In genomic region chr10:114100848-114101741, GRCh38 we compare ENCODE assay signal across 8 cellular contexts. TPM values are rescaled to one million over a fixed set of nuclear protein-coding genes. Genes with fewer than 3 reads are reported as not detected.
DNase-seq lines count a peak whose midpoint lies in the region; ATAC-seq and TF ChIP-seq lines count a peak whose summit lies in the region.

No MANE protein-coding gene starts in this region.

- intact Hi-C loops in left colon (cut with DNase I, micrococcal nuclease), result loop anchor here in 1 of 2 donors (5.0 kb wide), 1 partner anchor 394 kb away; no protein-coding TSS in a partner anchor

- H3K4me3 Mint-ChIP-seq in brain, result peak overlapping the region; percentile 67 to 81 (median 79)
- H3K4me3 Mint-ChIP-seq in stimulated activated naive CD8-positive, alpha-beta T cell treated with anti-CD3 and anti-CD28 coated beads, Interleukin-15, amount 100 ng/mL, for 72 hours, result peak overlapping the region; percentile 78 to 87

- H3K9me3 Mint-ChIP-seq in brain, result no peaks in the 10 kb centered on the region
- H3K9me3 Mint-ChIP-seq in stimulated activated naive CD8-positive, alpha-beta T cell treated with anti-CD3 and anti-CD28 coated beads, Interleukin-15, amount 100 ng/mL, for 72 hours, result no peaks in the 10 kb centered on the region

- H3K36me3 Mint-ChIP-seq in brain, result no peaks in the 10 kb centered on the region

- peaks cover 17% of the 10 kb centered on the region for H3K4me1 Mint-ChIP-seq in brain
- peaks cover 53% of the 10 kb centered on the region for H3K4me1 Mint-ChIP-seq in stimulated activated naive CD8-positive, alpha-beta T cell treated with anti-CD3 and anti-CD28 coated beads, Interleukin-15, amount 100 ng/mL, for 72 hours

- H3K27me3 Mint-ChIP-seq in brain, result peaks cover 46% of the 10 kb centered on the region
- peaks cover 56% of the 10 kb centered on the region for H3K27me3 Mint-ChIP-seq in stimulated activated naive CD8-positive, alpha-beta T cell treated with anti-CD3 and anti-CD28 coated beads, Interleukin-15, amount 100 ng/mL, for 72 hours

- ATAC-seq in left colon, result peak; percentile 65
- peak; percentile 69 for ATAC-seq in stimulated activated naive CD8-positive, alpha-beta T cell treated with anti-CD3 and anti-CD28 coated beads, Interleukin-15, amount 100 ng/mL, for 72 hours
- ATAC-seq in GM18868 (IDR thresholded peaks at IDR 0.05; ENCODE audit: unreplicated experiment), result no peak
- ATAC-seq in GM21381 (IDR thresholded peaks at IDR 0.05; ENCODE audit: unreplicated experiment), result no peak

- no peak for TF ChIP-seq CTCF in brain (conservative IDR thresholded peaks at IDR 0.05)

- DNase-seq in CD1c-positive myeloid dendritic cell (ENCODE audit: extremely low spot score), result peak; percentile 23
- DNase-seq in Kasumi-1 (lab: John Stamatoyannopoulos, UW), result peak; percentile 43 to 50
- DNase-seq in left colon, result peak; percentile 26 to 38
- no peak for DNase-seq in stimulated activated naive CD8-positive, alpha-beta T cell treated with anti-CD3 and anti-CD28 coated beads, Interleukin-15, amount 100 ng/mL, for 72 hours
- no peak for DNase-seq in SKM-1 (lab: John Stamatoyannopoulos, UW; ENCODE audit: unreplicated experiment)

- H3K27ac Mint-ChIP-seq in brain, result no peak overlapping the region
- no peak overlapping the region for H3K27ac Mint-ChIP-seq in stimulated activated naive CD8-positive, alpha-beta T cell treated with anti-CD3 and anti-CD28 coated beads, Interleukin-15, amount 100 ng/mL, for 72 hours

RNA-seq across cellular contexts. Expression of gene ADRB1, which starts 57.4 kb away (rescaled TPM):
- 1.3 TPM for polyA plus RNA-seq in brain (ENCODE audit: insufficient read depth, low read depth, low replicate concordance)
- total RNA-seq in left colon, result 1 to 10 TPM in 1 of 2 donors, under 1 TPM in 1; 0.73 to 1.6 TPM

Comparison
In these comparisons a context has a peak if more than half of its experiments do, and no peak if none do; other contexts are left out.
1. DNase-seq: peak in CD1c-positive myeloid dendritic cell (single experiment), Kasumi-1 (2 of 2) and left colon (2 of 2); none in stimulated activated naive CD8-positive, alpha-beta T cell treated with anti-CD3 and anti-CD28 coated beads, Interleukin-15, amount 100 ng/mL, for 72 hours (0 of 2) and SKM-1 (single experiment).
2. ATAC-seq: peak in left colon (single experiment) and stimulated activated naive CD8-positive, alpha-beta T cell treated with anti-CD3 and anti-CD28 coated beads, Interleukin-15, amount 100 ng/mL, for 72 hours (single experiment); none in GM18868 (single experiment) and GM21381 (single experiment).